In genomic region chr14:51735851-51736250, GRCh38 we compare ENCODE assay signal across 22 cellular contexts.
"Had no signal": no experiment of that assay in that cellular context is flagged by ENCODE, and none has a peak within 500 bp of the region (broad histone marks: within the 10 kb centered on the region; RNA-seq: fewer than 3 reads in every experiment).

No MANE protein-coding gene starts in this region.

- H3K27ac ChIP-seq: dorsolateral prefrontal cortex, epithelial cell of prostate, gastrocnemius medialis, heart left ventricle, prostate gland, testis had no signal

- H3K27me3 ChIP-seq: dorsolateral prefrontal cortex, gastrocnemius medialis, heart left ventricle, testis had no signal

- H3K4me2 ChIP-seq: smooth muscle cell had no signal

- H3K36me3 ChIP-seq: gastrocnemius medialis, prostate gland had no signal

- FAIRE-seq: colon, kidney had no signal

- ATAC-seq: activated CD8-positive, alpha-beta memory T cell treated with anti-CD3 and anti-CD28 coated beads, Interleukin-2, amount 10 ng/mL, durations not matched to agents 7 days and 5 days; gastrocnemius medialis; heart left ventricle; naive thymus-derived CD8-positive, alpha-beta T cell; right cardiac atrium; stimulated activated effector memory CD8-positive, alpha-beta T cell treated with anti-CD3 and anti-CD28 coated beads, Interleukin-12 subunit alpha, Interleukin-12 subunit beta, amount 100 ng/mL, for 72 hours had no signal

- H3K9me3 ChIP-seq: gastrocnemius medialis, heart left ventricle, prostate gland, testis had no signal

- H3K4me1 ChIP-seq: prostate gland, testis had no signal

- H3K4me3 ChIP-seq: dorsolateral prefrontal cortex, gastrocnemius medialis, heart left ventricle, prostate gland, smooth muscle cell, testis had no signal

- DNase-seq: activated CD4-positive, alpha-beta memory T cell treated with anti-CD3 and anti-CD28 coated beads, Interleukin-2, amount 10 ng/mL, durations not matched to agents 7 days and 5 days; activated CD4-positive, alpha-beta T cell treated with anti-CD3 and anti-CD28 coated beads for 48 hours; activated CD4-positive, CD25-positive, alpha-beta regulatory T cell; activated CD8-positive, alpha-beta memory T cell treated with anti-CD3 and anti-CD28 coated beads, Interleukin-2, amount 10 ng/mL, durations not matched to agents 7 days and 5 days; activated naive CD4-positive, alpha-beta T cell treated with Interleukin-2 at 50 U/mL for 16 hours; anterior cingulate cortex; central memory CD4-positive, alpha-beta T cell; dorsolateral prefrontal cortex; gastrocnemius medialis; heart left ventricle; kidney; mesenchymal stem cell; naive thymus-derived CD8-positive, alpha-beta T cell; right cardiac atrium; stimulated activated CD4-positive, alpha-beta T cell treated with anti-CD3 and anti-CD28 coated beads, Interleukin-4, amount 100 ng/mL, for 1 hour; T1000; testis had no signal
